29 cellular contexts compared by ENCODE assay signal in genomic region chr7:45687721-45688120, GRCh38.
DNase-seq lines count a peak whose midpoint lies in the region; ATAC-seq and TF ChIP-seq lines count a peak whose summit lies in the region.
"Had no signal": no experiment of that assay in that cellular context is flagged by ENCODE, and none has a peak within 500 bp of the region (broad histone marks: within the 10 kb centered on the region; RNA-seq: fewer than 3 reads in every experiment).

No MANE protein-coding gene starts in this region.

- no peaks in the 10 kb centered on the region for H3K27me3 ChIP-seq in left ventricle myocardium inferior (ENCODE audit: low read depth)
- H3K27me3 ChIP-seq in gastroesophageal sphincter: no peaks in the 10 kb centered on the region
- H3K27me3 ChIP-seq in right lobe of liver: no peaks in the 10 kb centered on the region
- H3K27me3 ChIP-seq: uterus had no signal

- H3K36me3 Mint-ChIP-seq in stimulated activated naive B cell treated with anti-CD40 and anti-IgM and Interleukin-4, amounts not matched to agents 10 μg/mL and 1 μg/mL and 100 μg/mL, for 72 hours: no peaks in the 10 kb centered on the region
- H3K36me3 Mint-ChIP-seq: CD4-positive, CD25-positive, alpha-beta regulatory T cell; stimulated activated memory B cell treated with anti-CD40 and anti-IgM and Interleukin-4, amounts not matched to agents 10 μg/mL and 1 μg/mL and 100 μg/mL, for 72 hours had no signal

- no peak overlapping the region for H3K27ac ChIP-seq in left ventricle myocardium inferior (replicated peaks)
- no peak overlapping the region for H3K27ac ChIP-seq in gastroesophageal sphincter
- peak overlapping the region in 2 of 3 donors; percentile 2 to 22 for H3K27ac ChIP-seq in right lobe of liver
- H3K27ac ChIP-seq: parathyroid adenoma, SK-N-MC, uterus had no signal

- H3K4me1 ChIP-seq in left ventricle myocardium inferior (peaks cover 21% of the 10 kb centered on the region), gastroesophageal sphincter (no peaks in the 10 kb centered on the region), right lobe of liver (peaks cover 0 to 29% (median 11%) of the 10 kb centered on the region in 4 donors)
- H3K4me1 ChIP-seq: parathyroid adenoma, uterus had no signal

- H3K36me3 ChIP-seq in left ventricle myocardium inferior: peaks cover 10% of the 10 kb centered on the region
- peaks cover 0 to 5% of the 10 kb centered on the region in 2 donors for H3K36me3 ChIP-seq in gastroesophageal sphincter
- no peaks in the 10 kb centered on the region for H3K36me3 ChIP-seq in right lobe of liver
- H3K36me3 ChIP-seq: uterus had no signal

- H3K9me3 Mint-ChIP-seq in stimulated activated naive B cell treated with anti-CD40 and anti-IgM and Interleukin-4, amounts not matched to agents 10 μg/mL and 1 μg/mL and 100 μg/mL, for 72 hours: no peaks in the 10 kb centered on the region
- H3K9me3 Mint-ChIP-seq: activated naive CD8-positive, alpha-beta T cell treated with anti-CD3 and anti-CD28 coated beads, Interleukin-2, amount 50 U/mL, for 24 hours; activated T-cell treated with anti-CD3 and anti-CD28 coated beads, Interleukin-2, amount 50 U/mL, for 24 hours; neural crest cell; stimulated activated memory B cell treated with anti-CD40 and anti-IgM and Interleukin-4, amounts not matched to agents 10 μg/mL and 1 μg/mL and 100 μg/mL, for 72 hours had no signal

- H3K4me1 Mint-ChIP-seq in stimulated activated naive B cell treated with anti-CD40 and anti-IgM and Interleukin-4, amounts not matched to agents 10 μg/mL and 1 μg/mL and 100 μg/mL, for 72 hours: no peaks in the 10 kb centered on the region
- H3K4me1 Mint-ChIP-seq: activated naive CD8-positive, alpha-beta T cell treated with anti-CD3 and anti-CD28 coated beads, Interleukin-2, amount 50 U/mL, for 24 hours; CD4-positive, CD25-positive, alpha-beta regulatory T cell; stimulated activated memory B cell treated with anti-CD40 and anti-IgM and Interleukin-4, amounts not matched to agents 10 μg/mL and 1 μg/mL and 100 μg/mL, for 72 hours had no signal

- H3K4me3 Mint-ChIP-seq in stimulated activated naive B cell treated with anti-CD40 and anti-IgM and Interleukin-4, amounts not matched to agents 10 μg/mL and 1 μg/mL and 100 μg/mL, for 72 hours: no peak overlapping the region
- H3K4me3 Mint-ChIP-seq: activated naive CD8-positive, alpha-beta T cell treated with anti-CD3 and anti-CD28 coated beads, Interleukin-2, amount 50 U/mL, for 24 hours; activated T-cell treated with anti-CD3 and anti-CD28 coated beads, Interleukin-2, amount 50 U/mL, for 24 hours; CD4-positive, CD25-positive, alpha-beta regulatory T cell; neural crest cell; stimulated activated memory B cell treated with anti-CD40 and anti-IgM and Interleukin-4, amounts not matched to agents 10 μg/mL and 1 μg/mL and 100 μg/mL, for 72 hours; T-helper 17 cell had no signal

- 90 to 100% methylated on average over 1 to 2 of the region's 3 CpGs for WGBS in gastroesophageal sphincter (ENCODE audit: low coverage in 1 of 2), 2 donors
- 24% methylated on average over 2 of the region's 3 CpGs for WGBS in right lobe of liver (ENCODE audit: insufficient coverage, low coverage, low lambda C conversion rate, missing lambda C conversion rate)

- peaks cover 14 to 15% of the 10 kb centered on the region in 2 donors for H3K27me3 Mint-ChIP-seq in stimulated activated naive B cell treated with anti-CD40 and anti-IgM and Interleukin-4, amounts not matched to agents 10 μg/mL and 1 μg/mL and 100 μg/mL, for 72 hours
- H3K27me3 Mint-ChIP-seq: activated naive CD8-positive, alpha-beta T cell treated with anti-CD3 and anti-CD28 coated beads, Interleukin-2, amount 50 U/mL, for 24 hours; activated T-cell treated with anti-CD3 and anti-CD28 coated beads, Interleukin-2, amount 50 U/mL, for 24 hours; CD4-positive, CD25-positive, alpha-beta regulatory T cell had no signal

- H3K4me3 ChIP-seq in left ventricle myocardium inferior (no peak overlapping the region), gastroesophageal sphincter (no peak overlapping the region), right lobe of liver (no peak overlapping the region)
- H3K4me3 ChIP-seq: SK-N-MC, uterus had no signal

- ATAC-seq in Right ventricle myocardium inferior: peak; percentile 30
- ATAC-seq in gastroesophageal sphincter: peak; percentile 16
- ATAC-seq in right lobe of liver: peak; percentile 19 to 35 (median 30)
- ATAC-seq in HG02571 (IDR thresholded peaks at IDR 0.05; ENCODE audit: unreplicated experiment): no peak
- ATAC-seq in GM18868 (IDR thresholded peaks at IDR 0.05; ENCODE audit: unreplicated experiment): no peak
- ATAC-seq in stimulated activated naive B cell treated with anti-CD40 and anti-IgM and Interleukin-4, amounts not matched to agents 10 μg/mL and 1 μg/mL and 100 μg/mL, for 72 hours (replicated peaks): no peak
- ATAC-seq: activated naive CD8-positive, alpha-beta T cell treated with anti-CD3 and anti-CD28 coated beads, Interleukin-2, amount 50 U/mL, for 24 hours; stimulated activated memory B cell treated with anti-CD40 and anti-IgM and Interleukin-4, amounts not matched to agents 10 μg/mL and 1 μg/mL and 100 μg/mL, for 72 hours; T-helper 17 cell had no signal

- TF ChIP-seq CTCF in left ventricle myocardium inferior (IDR thresholded peaks at IDR 0.05; ENCODE audit: borderline replicate concordance) (no peak), gastroesophageal sphincter (IDR thresholded peaks at IDR 0.05) (no peak), right lobe of liver (IDR thresholded peaks at IDR 0.05) (no peak)

- H3K27ac Mint-ChIP-seq in stimulated activated naive B cell treated with anti-CD40 and anti-IgM and Interleukin-4, amounts not matched to agents 10 μg/mL and 1 μg/mL and 100 μg/mL, for 72 hours: no peak overlapping the region
- H3K27ac Mint-ChIP-seq: activated naive CD8-positive, alpha-beta T cell treated with anti-CD3 and anti-CD28 coated beads, Interleukin-2, amount 50 U/mL, for 24 hours; activated T-cell treated with anti-CD3 and anti-CD28 coated beads, Interleukin-2, amount 50 U/mL, for 24 hours; CD4-positive, CD25-positive, alpha-beta regulatory T cell; stimulated activated memory B cell treated with anti-CD40 and anti-IgM and Interleukin-4, amounts not matched to agents 10 μg/mL and 1 μg/mL and 100 μg/mL, for 72 hours; T-helper 17 cell had no signal

- H3K9me3 ChIP-seq in left ventricle myocardium inferior (replicated peaks) (no peaks in the 10 kb centered on the region), gastroesophageal sphincter (no peaks in the 10 kb centered on the region), right lobe of liver (no peaks in the 10 kb centered on the region)
- H3K9me3 ChIP-seq: uterus had no signal

- TF ChIP-seq EP300 in gastroesophageal sphincter (IDR thresholded peaks at IDR 0.05): no peak

- DNase-seq in Right ventricle myocardium inferior (ENCODE audit: missing footprints) (no peak), left ventricle myocardium inferior (no peak), right lobe of liver (peak; percentile 37 to 77 (median 65)), DMS153 (lab: John Stamatoyannopoulos, UW) (no peak)
- DNase-seq in stimulated activated naive B cell treated with anti-CD40 and anti-IgM and Interleukin-4, amounts not matched to agents 10 μg/mL and 1 μg/mL and 100 μg/mL, for 72 hours: no peak
- DNase-seq: 8988T; activated gamma-delta T cell treated with Interleukin-2 at 50 U/mL for 16 hours; activated naive CD8-positive, alpha-beta T cell treated with anti-CD3 and anti-CD28 coated beads, Interleukin-2, amount 50 U/mL, for 24 hours; activated T-cell treated with anti-CD3 and anti-CD28 coated beads, Interleukin-2, amount 50 U/mL, for 24 hours; CD4-positive, CD25-positive, alpha-beta regulatory T cell; cerebellar nuclear complex; DMS 273 treated with DMSO at 0.1 percent for 48 hours; glutamatergic neuron; HCEC 1CT; mammary epithelial cell; NCI-H1105; NCI-H187 treated with DMSO at 0.1 percent for 48 hours; NCI-H526; stimulated activated CD4-positive, alpha-beta T cell treated with anti-CD3 and anti-CD28 coated beads, Interleukin-12 subunit alpha, Interleukin-12 subunit beta, amount 100 ng/mL, for 4 hours; stimulated activated CD4-positive, alpha-beta T cell treated with anti-CD3 and anti-CD28 coated beads, Interleukin-4, amount 100 ng/mL, for 1 hour; T-helper 17 cell; uterus had no signal

- TF ChIP-seq POLR2A in gastroesophageal sphincter (IDR thresholded peaks at IDR 0.05) (no peak), right lobe of liver (IDR thresholded peaks at IDR 0.05) (no peak)

- intact Hi-C loops in Right ventricle myocardium inferior (cut with DNase I) (no loop called here), left ventricle myocardium inferior (cut with micrococcal nuclease) (no loop called here), right lobe of liver (cut with DNase I) (no loop called here)

Comparison
In these comparisons a context has a peak if more than half of its experiments do, and no peak if none do; other contexts are left out.
1. ATAC-seq: peak in Right ventricle myocardium inferior (single experiment), gastroesophageal sphincter (single experiment) and right lobe of liver (4 of 4); none in HG02571 (single experiment), GM18868 (single experiment) and stimulated activated naive B cell treated with anti-CD40 and anti-IgM and Interleukin-4, amounts not matched to agents 10 μg/mL and 1 μg/mL and 100 μg/mL, for 72 hours (0 of 2).
2. DNase-seq: peak in right lobe of liver (3 of 3); none in Right ventricle myocardium inferior (single experiment), left ventricle myocardium inferior (single experiment), DMS153 (single experiment) and stimulated activated naive B cell treated with anti-CD40 and anti-IgM and Interleukin-4, amounts not matched to agents 10 μg/mL and 1 μg/mL and 100 μg/mL, for 72 hours (single experiment).
3. H3K27ac ChIP-seq: peak in right lobe of liver (2 of 3); none in left ventricle myocardium inferior (single experiment) and gastroesophageal sphincter (0 of 4).